Comparison of ENCODE assay signal across 17 cellular contexts in genomic region chr10:11934262-11934661, GRCh38.
DNase-seq lines count a peak whose midpoint lies in the region; ATAC-seq and TF ChIP-seq lines count a peak whose summit lies in the region.
"Had no signal": no experiment of that assay in that cellular context is flagged by ENCODE, and none has a peak within 500 bp of the region (broad histone marks: within the 10 kb centered on the region; RNA-seq: fewer than 3 reads in every experiment).

No MANE protein-coding gene starts in this region.

- peak overlapping the region; percentile 4 for H3K27ac ChIP-seq in RWPE2 (ENCODE audit: poor library complexity, severe bottlenecking)

- no peaks in the 10 kb centered on the region for H3K27me3 ChIP-seq in RWPE2 (ENCODE audit: insufficient read depth, poor library complexity, severe bottlenecking)

- no peaks in the 10 kb centered on the region for H3K4me1 ChIP-seq in RWPE2 (ENCODE audit: insufficient read depth, poor library complexity, severe bottlenecking)

- H3K36me3 ChIP-seq in RWPE2 (ENCODE audit: low read depth), result peaks cover 75% of the 10 kb centered on the region

- H3K9me3 ChIP-seq in RWPE2 (ENCODE audit: severe bottlenecking), result no peaks in the 10 kb centered on the region

- in situ Hi-C loops in G401 (cut with HindIII; ENCODE audit: low sequenced_read_pairs), result no loop called here

- H3K4me3 ChIP-seq in RWPE2 (ENCODE audit: severe bottlenecking), result no peak overlapping the region
- no peak overlapping the region for H3K4me3 ChIP-seq in fibroblast of mammary gland (ENCODE audit: control insufficient read depth, low read depth, low read length)

- DNase-seq in G401 (ENCODE audit: low spot score) (peak; percentile 12), RWPE2 (ENCODE audit: low spot score) (no peak), fibroblast of mammary gland (ENCODE audit: low read depth) (peak; percentile 71), sciatic nerve (ENCODE audit: low spot score) (no peak), DMS153 treated with DMSO at 0.1 percent for 48 hours (lab: John Stamatoyannopoulos, UW; ENCODE audit: unreplicated experiment) (no peak), glomerular visceral epithelial cell (ENCODE audit: extremely low spot score) (no peak)
- DNase-seq in activated CD8-positive, alpha-beta memory T cell treated with anti-CD3 and anti-CD28 coated beads for 24 hours, result no peak
- no peak for DNase-seq in activated CD4-positive, alpha-beta T cell treated with anti-CD3 and anti-CD28 coated beads for 48 hours
- DNase-seq: activated CD8-positive, alpha-beta T cell treated with anti-CD3 and anti-CD28 coated beads for 36 hours; amygdala; CD4-positive, CD25-positive, alpha-beta regulatory T cell; foreskin fibroblast; immature natural killer cell; Kasumi-1; small intestine; stimulated activated naive CD8-positive, alpha-beta T cell treated with anti-CD3 and anti-CD28 coated beads, Interleukin-15, Interleukin-2, amounts not matched to agents 100 U/mL and 50 U/mL, for 24 hours had no signal

- no peak for TF ChIP-seq CTCF in RWPE2 (IDR thresholded peaks at IDR 0.05; ENCODE audit: poor library complexity, severe bottlenecking)
- TF ChIP-seq CTCF in fibroblast of mammary gland (conservative IDR thresholded peaks at IDR 0.05; ENCODE audit: control insufficient read depth, insufficient read depth, low read depth, low read length), result no peak

- intact Hi-C loops in sciatic nerve (cut with DNase I), result no loop called here

- ATAC-seq in RWPE2 (ENCODE audit: low read depth), result no peak; the same call in 2 of the 3 replicates
- ATAC-seq in sciatic nerve, result peak; percentile 74
- ATAC-seq: activated CD8-positive, alpha-beta T cell treated with anti-CD3 and anti-CD28 coated beads for 36 hours; activated T-helper 17 cell treated with anti-CD3 and anti-CD28 coated beads, Interleukin-2, amount 50 U/mL, for 72 hours; stimulated activated naive CD8-positive, alpha-beta T cell treated with anti-CD3 and anti-CD28 coated beads, Interleukin-15, Interleukin-2, amounts not matched to agents 100 U/mL and 50 U/mL, for 24 hours had no signal

Comparison
In these comparisons a context has a peak if more than half of its experiments do, and no peak if none do; other contexts are left out.
1. DNase-seq: peak in G401 (single experiment) and fibroblast of mammary gland (single experiment); none in RWPE2 (single experiment), sciatic nerve (single experiment), DMS153 treated with DMSO at 0.1 percent for 48 hours (single experiment), activated CD8-positive, alpha-beta memory T cell treated with anti-CD3 and anti-CD28 coated beads for 24 hours (single experiment), glomerular visceral epithelial cell (single experiment) and activated CD4-positive, alpha-beta T cell treated with anti-CD3 and anti-CD28 coated beads for 48 hours (single experiment).